12 cellular contexts compared by ENCODE assay signal in the genomic region with DNA sequence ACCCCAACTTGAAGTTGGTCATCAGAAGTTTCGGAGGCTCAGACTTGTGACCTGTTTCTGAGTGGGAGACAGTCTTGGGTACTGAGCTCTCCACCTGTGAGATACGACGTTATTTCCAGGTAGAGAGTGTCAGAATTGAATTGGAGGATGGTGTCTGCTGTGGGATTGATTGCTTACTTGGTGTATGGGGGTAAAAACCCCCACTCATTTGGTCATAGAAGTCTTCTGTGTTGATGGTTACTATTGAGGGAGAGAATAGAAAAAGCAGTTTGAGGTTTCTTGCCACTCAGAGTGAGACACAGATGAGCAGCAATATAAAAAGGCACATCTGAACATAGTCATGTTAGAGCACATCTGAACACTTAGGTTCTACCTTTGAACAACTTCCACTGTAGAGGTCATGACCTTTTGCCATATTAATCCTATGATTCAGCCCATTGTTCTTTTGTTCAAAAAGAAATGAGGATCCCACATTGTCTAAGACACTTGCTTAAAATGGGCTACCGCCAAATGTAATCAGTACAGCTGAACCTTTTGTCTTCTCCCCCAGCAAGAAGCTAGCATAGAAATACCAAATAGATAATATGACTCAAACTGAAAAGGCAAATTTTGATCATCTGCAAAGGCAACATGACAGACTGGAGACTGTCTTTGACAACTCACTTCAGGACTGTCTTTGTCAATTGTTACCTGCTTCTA.
DNase-seq lines count a peak whose midpoint lies in the region; ATAC-seq, FAIRE-seq and TF ChIP-seq lines count a peak whose summit lies in the region.
"Had no signal": no experiment of that assay in that cellular context is flagged by ENCODE, and none has a peak within 500 bp of the region (broad histone marks: within the 10 kb centered on the region; RNA-seq: fewer than 3 reads in every experiment).

No MANE protein-coding gene starts in this region.

- H3K36me3 ChIP-seq in bronchial epithelial cell (ENCODE audit: control insufficient read depth, insufficient read depth, low read length) = no peaks in the 10 kb centered on the region
- H3K36me3 ChIP-seq: thoracic aorta had no signal

- ATAC-seq in GM18858 (IDR thresholded peaks at IDR 0.05; ENCODE audit: unreplicated experiment) = peak; percentile 63
- ATAC-seq in GM21381 (IDR thresholded peaks at IDR 0.05; ENCODE audit: unreplicated experiment) = peak; percentile 53
- peak; percentile 49 for ATAC-seq in HG03175 (IDR thresholded peaks at IDR 0.05; ENCODE audit: unreplicated experiment)
- ATAC-seq: body of pancreas had no signal

- H3K4me3 ChIP-seq in bronchial epithelial cell (ENCODE audit: low read depth, low read length) = no peak overlapping the region
- H3K4me3 ChIP-seq: body of pancreas, thoracic aorta had no signal

- no peak for FAIRE-seq in bronchial epithelial cell (lab: Jason Lieb, UNC)

- DNase-seq in bronchial epithelial cell (ENCODE audit: low read depth) (peak; percentile 51), RKO (ENCODE audit: low spot score) (no peak), GDM1 (lab: John Stamatoyannopoulos, UW) (no peak), NCI-H1417 (lab: John Stamatoyannopoulos, UW) (no peak), cerebellar cortex (ENCODE audit: low spot score) (no peak)
- DNase-seq: body of pancreas, MM.1S, T-cell had no signal

- H3K27me3 ChIP-seq in bronchial epithelial cell (ENCODE audit: control insufficient read depth, insufficient read depth, low read length) = no peaks in the 10 kb centered on the region
- H3K27me3 ChIP-seq: body of pancreas had no signal

- no peak for TF ChIP-seq CTCF in bronchial epithelial cell (IDR thresholded peaks at IDR 0.05; ENCODE audit: insufficient read depth, low read length, severe bottlenecking)
